In genomic region chr17:48542956-48543853, GRCh38 we compare ENCODE assay signal across 1 cellular context.
A peak's percentile ranks its signal among the peaks of the same experiment; 100 is the strongest.
TF ChIP-seq lines count a peak whose summit lies in the region.

No MANE protein-coding gene starts in this region.

TF ChIP-seq in GM12878, 131 proteins besides CTCF, POLR2A, EP300 and RAD21:
- TF ChIP-seq BRCA1 (IDR thresholded peaks at IDR 0.05; ENCODE audit: low read depth, low read length), result no peak
- 0 out of 2 replicates have a peak, but pooled peaks have one; percentile 28 for TF ChIP-seq NRF1 (conservative IDR thresholded peaks at IDR 0.05; ENCODE audit: low read depth, low read length)
- TF ChIP-seq ASH2L (IDR thresholded peaks at IDR 0.05; ENCODE audit: borderline replicate concordance, low read depth), result no peak
- TF ChIP-seq SIN3A (IDR thresholded peaks at IDR 0.05; ENCODE audit: low read depth, low read length), result peak; percentile 53; the same call in 1 of the 2 replicates
- TF ChIP-seq GATAD2B (conservative IDR thresholded peaks at IDR 0.05; ENCODE audit: low read depth), result peak; percentile 74; the same call in 1 of the 2 replicates
- TF ChIP-seq LARP7 (IDR thresholded peaks at IDR 0.05), result peak; percentile 89
- peak; percentile 62; the same call in 1 of the 2 replicates for TF ChIP-seq NKRF (conservative IDR thresholded peaks at IDR 0.05)
- TF ChIP-seq RB1 (IDR thresholded peaks at IDR 0.05; ENCODE audit: borderline replicate concordance), result 0 out of 2 replicates have a peak, but pooled peaks have one; percentile 29
- no peak for TF ChIP-seq CHD1 (IDR thresholded peaks at IDR 0.05; ENCODE audit: low read depth, low read length)
- no peak for TF ChIP-seq BMI1 (IDR thresholded peaks at IDR 0.05; ENCODE audit: borderline replicate concordance)
- no peak for TF ChIP-seq NFIC (IDR thresholded peaks at IDR 0.05; ENCODE audit: low read depth, low read length)
- TF ChIP-seq MEF2B (IDR thresholded peaks at IDR 0.05; ENCODE audit: partially characterized antibody, poor library complexity, severe bottlenecking), result no peak
- TF ChIP-seq IKZF1 (conservative IDR thresholded peaks at IDR 0.05), result peak; percentile 71
- 0 out of 2 replicates have a peak, but pooled peaks have one; percentile 46 for TF ChIP-seq POLR2AphosphoS2 (IDR thresholded peaks at IDR 0.05; ENCODE audit: low read depth, low read length)
- TF ChIP-seq DPF2 (IDR thresholded peaks at IDR 0.05), result peak; percentile 62
- TF ChIP-seq NR2F1 (conservative IDR thresholded peaks at IDR 0.05), result peak; percentile 66
- TF ChIP-seq HDGF (IDR thresholded peaks at IDR 0.05), result peak; percentile 23
- TF ChIP-seq SMARCA5 (IDR thresholded peaks at IDR 0.05), result peak; percentile 69; the same call in 1 of the 2 replicates
- TF ChIP-seq IKZF2 (IDR thresholded peaks at IDR 0.05), result peak in 1 of 2 experiments; percentile 12; a peak in 1 of 4 replicates
- TF ChIP-seq RFX5 (IDR thresholded peaks at IDR 0.05; ENCODE audit: low read depth, low read length), result no peak
- TF ChIP-seq PML (IDR thresholded peaks at IDR 0.05; ENCODE audit: low read length), result 0 out of 2 replicates have a peak, but pooled peaks have one; percentile 56
- no peak for TF ChIP-seq STAT3 (IDR thresholded peaks at IDR 0.05; ENCODE audit: low read depth, low read length)
- no peak for TF ChIP-seq ZSCAN29 (IDR thresholded peaks at IDR 0.05)
- TF ChIP-seq RAD51 (IDR thresholded peaks at IDR 0.05), result no peak
- peak; percentile 23; the same call in 1 of the 2 replicates for TF ChIP-seq EED (IDR thresholded peaks at IDR 0.05; ENCODE audit: low read depth)
- peak; percentile 73 for TF ChIP-seq ZNF687 (IDR thresholded peaks at IDR 0.05)
- TF ChIP-seq MXI1 (IDR thresholded peaks at IDR 0.05; ENCODE audit: low read depth, low read length), result peak; percentile 21
- peak in 1 of 2 experiments; percentile 49; a peak in 1 of 4 replicates for TF ChIP-seq BHLHE40 (IDR thresholded peaks at IDR 0.05; ENCODE audit: borderline replicate concordance in 1 of 2, low read depth in 2 of 2, low read length in 1 of 2)
- TF ChIP-seq POU2F2 (IDR thresholded peaks at IDR 0.05; ENCODE audit: borderline replicate concordance, low read depth, low read length), result 0 out of 3 replicates have a peak, but pooled peaks have one; percentile 32
- peak; percentile 76 for TF ChIP-seq POLR2AphosphoS5 (IDR thresholded peaks at IDR 0.05; ENCODE audit: low read length)
- TF ChIP-seq BACH1 (IDR thresholded peaks at IDR 0.05; ENCODE audit: borderline replicate concordance), result peak; percentile 56; the same call in 1 of the 2 replicates
- TF ChIP-seq SMAD1 (IDR thresholded peaks at IDR 0.05; ENCODE audit: low read depth, partially characterized antibody), result peak; percentile 53
- no peak for TF ChIP-seq NR2C1 (IDR thresholded peaks at IDR 0.05)
- peak; percentile 50 for TF ChIP-seq SUZ12 (IDR thresholded peaks at IDR 0.05; ENCODE audit: unreplicated experiment)
- TF ChIP-seq CHD4 (IDR thresholded peaks at IDR 0.05), result no peak
- TF ChIP-seq WRNIP1 (IDR thresholded peaks at IDR 0.05; ENCODE audit: borderline replicate concordance, low read depth, low read length), result no peak
- peak; percentile 98 for TF ChIP-seq HDAC6 (IDR thresholded peaks at IDR 0.05; ENCODE audit: unreplicated experiment)
- no peak for TF ChIP-seq EZH2 (IDR thresholded peaks at IDR 0.05; ENCODE audit: borderline replicate concordance, control insufficient read depth, low read depth, low read length)
- TF ChIP-seq ELK1 (IDR thresholded peaks at IDR 0.05; ENCODE audit: low read depth, low read length), result no peak
- TF ChIP-seq KDM1A (IDR thresholded peaks at IDR 0.05; ENCODE audit: borderline replicate concordance), result no peak
- TF ChIP-seq ETV6 (conservative IDR thresholded peaks at IDR 0.05 in 1 of 2, IDR thresholded peaks at IDR 0.05 in 1 of 2; ENCODE audit: borderline replicate concordance in 1 of 2, low read depth in 1 of 2), result no peak
